Comparison of ENCODE assay signal across 10 cellular contexts in the genomic region with DNA sequence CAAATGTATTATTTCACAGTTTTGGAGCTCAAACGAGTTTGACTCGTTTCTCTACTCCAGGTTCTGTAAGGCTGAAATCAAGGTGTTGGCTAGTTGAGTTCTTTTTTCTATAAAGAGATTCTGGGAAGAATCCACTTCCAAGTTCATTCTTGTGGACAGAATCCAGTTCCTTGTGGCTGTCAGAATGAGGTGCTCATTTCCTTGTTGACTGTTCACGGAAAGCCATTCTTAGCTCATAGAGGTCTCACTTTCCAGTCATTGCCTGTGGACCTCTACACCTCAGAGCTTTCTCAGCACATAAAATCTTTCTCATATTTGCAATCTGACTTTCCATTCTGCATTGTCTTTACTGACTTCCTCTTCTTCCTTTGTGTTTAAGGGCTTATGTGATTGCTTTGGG.
"Had no signal": no experiment of that assay in that cellular context is flagged by ENCODE, and none has a peak within 500 bp of the region (broad histone marks: within the 10 kb centered on the region; RNA-seq: fewer than 3 reads in every experiment).

No MANE protein-coding gene starts in this region.

- H3K36me3 ChIP-seq: HAP-1 had no signal

- DNase-seq: GM23248, GOT3, H7, HFFc6, KBM-7 had no signal

- H3K9me3 ChIP-seq: HAP-1 had no signal

- H3K27ac ChIP-seq: GM23248, HL-60 had no signal

- H3K9me3 Mint-ChIP-seq: HFFc6, IgD-negative memory B cell had no signal

- ATAC-seq: HCT116, HepG2 had no signal

- H3K4me3 Mint-ChIP-seq: HFFc6, IgD-negative memory B cell had no signal

- H3K36me3 Mint-ChIP-seq: IgD-negative memory B cell had no signal

- H2AFZ ChIP-seq: GM23248 had no signal

- H3K4me1 Mint-ChIP-seq: IgD-negative memory B cell had no signal

- FAIRE-seq: HepG2 had no signal

- H3K27ac Mint-ChIP-seq: HFFc6, IgD-negative memory B cell had no signal

- H3K9ac ChIP-seq: GM23248 had no signal

- H3K4me3 ChIP-seq: GM23248, HAP-1 had no signal

- H3K4me1 ChIP-seq: HAP-1 had no signal
